Comparison of ENCODE assay signal across 25 cellular contexts in the genomic region with DNA sequence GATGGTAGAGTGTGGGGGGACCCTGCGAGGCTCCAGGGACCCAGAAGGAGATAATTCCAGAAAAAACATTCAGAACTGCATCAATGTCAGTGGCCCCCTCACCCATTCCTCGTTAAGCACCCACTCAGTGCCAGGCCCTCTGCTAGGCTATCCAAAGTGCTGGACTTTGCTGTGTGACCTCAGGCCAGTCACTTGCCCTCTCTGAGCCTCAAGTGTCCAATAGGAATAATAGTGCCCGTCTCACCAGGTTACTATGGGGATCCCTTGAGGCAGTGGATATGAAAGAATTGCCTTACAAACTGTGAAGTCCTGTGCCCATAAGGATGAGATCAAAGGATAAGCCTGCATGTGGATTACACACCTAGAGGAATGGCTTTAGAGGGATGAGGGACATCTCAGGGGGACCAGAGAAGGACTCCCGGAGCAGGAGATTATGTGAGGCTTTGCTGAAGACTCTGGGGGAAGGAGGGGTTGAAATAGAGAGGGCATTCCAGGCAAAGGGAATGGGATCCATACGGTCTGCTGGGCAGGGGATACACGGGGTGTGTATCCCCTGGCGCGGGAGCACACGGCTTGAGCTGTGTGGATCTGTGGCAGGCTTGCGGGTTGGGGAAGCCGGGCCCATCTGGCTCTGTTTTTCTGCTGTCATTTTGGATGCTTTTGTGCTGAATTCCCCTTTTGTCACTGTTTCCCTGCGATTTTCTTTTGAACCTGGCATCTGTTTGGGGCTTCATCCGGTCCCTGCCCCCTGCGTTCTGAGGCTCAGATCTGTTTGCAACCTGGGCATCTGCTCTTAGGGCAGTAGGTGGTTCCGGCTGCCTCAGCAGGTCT.
DNase-seq lines count a peak whose midpoint lies in the region; ATAC-seq and TF ChIP-seq lines count a peak whose summit lies in the region.
"Had no signal": no experiment of that assay in that cellular context is flagged by ENCODE, and none has a peak within 500 bp of the region (broad histone marks: within the 10 kb centered on the region; RNA-seq: fewer than 3 reads in every experiment).

No MANE protein-coding gene starts in this region.

- ATAC-seq in HG03108 (IDR thresholded peaks at IDR 0.05; ENCODE audit: unreplicated experiment): no peak
- no peak for ATAC-seq in HG03460 (IDR thresholded peaks at IDR 0.05; ENCODE audit: unreplicated experiment)
- ATAC-seq: left ventricle myocardium superior had no signal

- no peak for TF ChIP-seq CTCF in C4-2B (conservative IDR thresholded peaks at IDR 0.05)

- DNase-seq in NCI-H1694 (lab: John Stamatoyannopoulos, UW): peak; percentile 85
- DNase-seq in NCI-H82 treated with DMSO at 0.1 percent for 48 hours (lab: John Stamatoyannopoulos, UW; ENCODE audit: unreplicated experiment): peak; percentile 91
- peak; percentile 78 for DNase-seq in cerebellum (ENCODE audit: low spot score)
- no peak for DNase-seq in effector CD8-positive, alpha-beta T cell (lab: John Stamatoyannopoulos, UW)
- no peak for DNase-seq in cortex of kidney (lab: John Stamatoyannopoulos, UW)
- DNase-seq: activated CD4-positive, alpha-beta T cell treated with anti-CD3 and anti-CD28 coated beads for 4 hours; amniotic stem cell; Calu3; CD4-positive, CD25-positive, alpha-beta regulatory T cell; effector CD4-positive, alpha-beta T cell; GOT3; islet precursor cell; Kasumi-1; left ventricle myocardium superior; NCI-H1436; NCI-H526; Peyer's patch; SHP77 treated with DMSO at 0.1 percent for 48 hours; stimulated activated CD8-positive, alpha-beta memory T cell treated with anti-CD3 and anti-CD28 coated beads, Interleukin-4, amount 100 ng/mL, for 48 hours; stomach; uterus had no signal

- peak overlapping the region; percentile 54 for H3K27ac ChIP-seq in C4-2B
- H3K27ac ChIP-seq: Peyer's patch, right atrium auricular region, stomach, uterus had no signal

Comparison
In these comparisons a context has a peak if more than half of its experiments do, and no peak if none do; other contexts are left out.
1. DNase-seq: peak in NCI-H1694 (single experiment), NCI-H82 treated with DMSO at 0.1 percent for 48 hours (single experiment) and cerebellum (single experiment); none in effector CD8-positive, alpha-beta T cell (single experiment) and cortex of kidney (single experiment).